15 cellular contexts compared by ENCODE assay signal in the genomic region with DNA sequence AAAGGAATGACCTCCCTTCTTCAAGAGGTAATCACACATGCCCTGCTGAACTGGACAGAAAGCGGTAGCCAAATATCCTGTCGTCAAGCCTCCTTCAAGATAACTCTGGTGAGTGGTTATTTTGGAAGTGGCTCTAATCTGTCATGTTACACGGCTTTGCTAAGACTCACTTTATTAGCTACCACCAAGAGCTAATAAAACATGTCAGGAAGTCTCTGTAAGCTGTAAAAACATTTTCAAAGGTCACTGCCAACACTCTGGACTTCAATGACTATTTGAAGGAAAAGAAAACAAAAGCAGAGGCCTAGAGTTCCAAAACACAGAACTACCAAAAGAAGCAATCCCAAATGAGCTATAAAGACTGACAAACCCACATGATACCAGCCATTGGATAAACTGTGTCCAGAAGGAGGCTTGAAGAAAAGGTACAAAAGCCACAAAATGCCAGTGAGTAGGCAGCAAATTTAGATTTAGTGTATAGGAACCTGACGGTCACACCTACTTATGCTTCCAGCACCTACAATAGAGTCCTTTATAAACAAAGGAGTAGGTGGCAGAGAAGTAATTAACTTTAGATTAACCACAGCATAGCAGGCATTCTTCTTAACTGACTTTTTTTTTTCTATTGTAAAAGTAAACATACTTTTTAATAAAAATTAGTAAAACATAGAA.
DNase-seq lines count a peak whose midpoint lies in the region; ATAC-seq, FAIRE-seq and TF ChIP-seq lines count a peak whose summit lies in the region.
"Had no signal": no experiment of that assay in that cellular context is flagged by ENCODE, and none has a peak within 500 bp of the region (broad histone marks: within the 10 kb centered on the region; RNA-seq: fewer than 3 reads in every experiment).

No MANE protein-coding gene starts in this region.

- H3K9me3 Mint-ChIP-seq in mesothelial cell of epicardium: peaks cover 4% of the 10 kb centered on the region
- no peaks in the 10 kb centered on the region for H3K9me3 Mint-ChIP-seq in endothelial cell (ENCODE audit: unreplicated experiment)

- H3K36me3 Mint-ChIP-seq in mesothelial cell of epicardium (no peaks in the 10 kb centered on the region), endothelial cell (ENCODE audit: low read depth, unreplicated experiment) (no peaks in the 10 kb centered on the region)
- H3K36me3 Mint-ChIP-seq: WTC11 had no signal

- WGBS in psoas muscle, 3 donors: 43 to 48% (median 47%) methylated on average over 4 of the region's 4 CpGs

- peak overlapping the region; percentile 80 for H3K27ac Mint-ChIP-seq in mesothelial cell of epicardium
- no peak overlapping the region for H3K27ac Mint-ChIP-seq in endothelial cell (ENCODE audit: unreplicated experiment)

- no peak for TF ChIP-seq CTCF in RWPE2 (IDR thresholded peaks at IDR 0.05; ENCODE audit: poor library complexity, severe bottlenecking)
- no peak for TF ChIP-seq CTCF in endothelial cell of umbilical vein (IDR thresholded peaks at IDR 0.05; ENCODE audit: extremely low read depth in 1 of 2, insufficient read depth in 1 of 2, low read depth in 1 of 2, low read length in 2 of 2)
- no peak for TF ChIP-seq CTCF in mesothelial cell of epicardium (IDR thresholded peaks at IDR 0.05; ENCODE audit: unreplicated experiment)
- TF ChIP-seq CTCF in GM10248 (IDR thresholded peaks at IDR 0.05; ENCODE audit: control extremely low read depth, extremely low read depth, low read depth, missing control alignments): no peak
- no peak for TF ChIP-seq CTCF in endothelial cell (IDR thresholded peaks at IDR 0.05; ENCODE audit: unreplicated experiment)
- TF ChIP-seq CTCF in psoas muscle (IDR thresholded peaks at IDR 0.05): no peak

- CTCF ChIA-PET in endothelial cell of umbilical vein (lab: Charles Lee): interaction anchor here (1.1 to 1.2 kb wide), 2 partner anchors 10 to 135 kb away, joined by 3 to 4 read pairs; partner anchors contain the start of gene MOB3B
- CTCF ChIA-PET in GM10248 (lab: Yijun Ruan, JAX): no interaction called here

- H3K4me3 ChIP-seq in RWPE2 (ENCODE audit: severe bottlenecking): no peak overlapping the region
- no peak overlapping the region for H3K4me3 ChIP-seq in endothelial cell of umbilical vein (replicated peaks in 1 of 3; ENCODE audit: insufficient read depth in 1 of 3, low read depth in 1 of 3, low read length in 3 of 3)
- H3K4me3 ChIP-seq in psoas muscle: no peak overlapping the region
- H3K4me3 ChIP-seq: skin epidermis had no signal

- H3K9ac ChIP-seq in endothelial cell of umbilical vein (replicated peaks; ENCODE audit: extremely low read depth, insufficient read depth, low read length): no peak overlapping the region

- H3K4me2 ChIP-seq in endothelial cell of umbilical vein (ENCODE audit: insufficient read depth, low read length): no peak overlapping the region

- no peak overlapping the region for H2AFZ ChIP-seq in endothelial cell of umbilical vein (ENCODE audit: low read depth, low read length)

- ATAC-seq in RWPE2 (ENCODE audit: low read depth) (no peak), psoas muscle (no peak)
- ATAC-seq: WTC11 had no signal

- H3K27ac ChIP-seq in RWPE2 (ENCODE audit: poor library complexity, severe bottlenecking) (peak overlapping the region; percentile 51), endothelial cell of umbilical vein (ENCODE audit: insufficient read depth, low read depth, low read length) (no peak overlapping the region), substantia nigra (ENCODE audit: low read depth, low read length, poor library complexity, severe bottlenecking) (peak overlapping the region; percentile 47), psoas muscle (no peak overlapping the region)
- H3K27ac ChIP-seq: HL-60, RWPE1 had no signal

- no peaks in the 10 kb centered on the region; the same call in 1 of the 2 replicates for H3K36me3 ChIP-seq in RWPE2 (ENCODE audit: low read depth)
- no peaks in the 10 kb centered on the region for H3K36me3 ChIP-seq in endothelial cell of umbilical vein (ENCODE audit: control insufficient read depth in 2 of 2, extremely low read depth in 1 of 2, insufficient read depth in 2 of 2, low read length in 2 of 2)
- H3K36me3 ChIP-seq in psoas muscle (ENCODE audit: insufficient read depth in 1 of 2, low read depth in 1 of 2): no peaks in the 10 kb centered on the region

- BruUV-seq in endothelial cell of umbilical vein (replicated peaks; lab: Mats Ljungman, UMichigan): no TSS peak

- POLR2A ChIA-PET in endothelial cell of umbilical vein (lab: Charles Lee) (interaction anchor here (0.6 kb wide), 1 partner anchor 283 kb away, joined by 3 read pairs; no protein-coding TSS in a partner anchor), GM10248 (lab: Yijun Ruan, JAX) (no interaction called here)

- intact Hi-C loops in endothelial cell of umbilical vein (cut with micrococcal nuclease) (loop anchor here (1.0 kb wide), 1 partner anchor 135 kb away; the partner anchor contains the start of gene MOB3B), psoas muscle (cut with DNase I) (loop anchor here in 1 of 2 donors (10.0 kb wide), 1 partner anchor 59 kb away; no protein-coding TSS in a partner anchor)

- no peaks in the 10 kb centered on the region for H3K9me3 ChIP-seq in RWPE2 (ENCODE audit: severe bottlenecking)
- H3K9me3 ChIP-seq in endothelial cell of umbilical vein (replicated peaks; ENCODE audit: control insufficient read depth, insufficient read depth, low read length): no peaks in the 10 kb centered on the region
- H3K9me3 ChIP-seq in psoas muscle: no peaks in the 10 kb centered on the region

- peaks cover 33% of the 10 kb centered on the region for H3K4me1 ChIP-seq in RWPE2 (ENCODE audit: insufficient read depth, poor library complexity, severe bottlenecking)
- H3K4me1 ChIP-seq in endothelial cell of umbilical vein (ENCODE audit: control insufficient read depth, extremely low read depth, insufficient read depth, low read length): peaks cover 5% of the 10 kb centered on the region
- no peaks in the 10 kb centered on the region for H3K4me1 ChIP-seq in psoas muscle

- peak; percentile 93 for FAIRE-seq in endothelial cell of umbilical vein (lab: Jason Lieb, UNC)
- FAIRE-seq in frontal cortex (lab: Jason Lieb, UNC): no peak
- FAIRE-seq: bronchial epithelial cell had no signal

- H3K27me3 Mint-ChIP-seq in mesothelial cell of epicardium (ENCODE audit: low read depth) (no peaks in the 10 kb centered on the region), endothelial cell (ENCODE audit: unreplicated experiment) (peaks cover 4% of the 10 kb centered on the region)

- dilution Hi-C loops in endothelial cell of umbilical vein (cut with MboI; ENCODE audit: extremely low pct_ligation_motif_present, low sequenced_read_pairs): no loop called here

- H3K27me3 ChIP-seq in RWPE2 (ENCODE audit: insufficient read depth, poor library complexity, severe bottlenecking) (no peaks in the 10 kb centered on the region), endothelial cell of umbilical vein (ENCODE audit: control insufficient read depth in 2 of 2, insufficient read depth in 2 of 2, low read length in 2 of 2) (peaks cover 6 to 16% of the 10 kb centered on the region in 2 experiments), psoas muscle (ENCODE audit: insufficient read depth in 3 of 3, low read length in 2 of 3) (no peaks in the 10 kb centered on the region)

- no peak for TF ChIP-seq POLR2A in endothelial cell of umbilical vein (IDR thresholded peaks at IDR 0.05; ENCODE audit: low read depth, low read length)

- H3K4me1 Mint-ChIP-seq in mesothelial cell of epicardium (peaks cover 51% of the 10 kb centered on the region), endothelial cell (ENCODE audit: unreplicated experiment) (peaks cover 38% of the 10 kb centered on the region)

- no peaks in the 10 kb centered on the region for H4K20me1 ChIP-seq in endothelial cell of umbilical vein (replicated peaks; ENCODE audit: control insufficient read depth, extremely low read depth, insufficient read depth, low read length)

- H3K79me2 ChIP-seq in endothelial cell of umbilical vein (ENCODE audit: control insufficient read depth, insufficient read depth, low read length): no peaks in the 10 kb centered on the region

- DNase-seq in RWPE2 (ENCODE audit: low spot score): no peak
- DNase-seq in endothelial cell of umbilical vein (ENCODE audit: low read depth, low spot score): peak; percentile 92
- no peak for DNase-seq in mesothelial cell of epicardium (ENCODE audit: low spot score in 2 of 2, unreplicated experiment in 2 of 2)
- no peak for DNase-seq in substantia nigra (lab: John Stamatoyannopoulos, UW)
- DNase-seq in frontal cortex (ENCODE audit: low spot score in 2 of 2): no peak
- DNase-seq in GM10248 (ENCODE audit: extremely low spot score): no peak
- no peak for DNase-seq in endothelial cell (ENCODE audit: low spot score)
- no peak for DNase-seq in psoas muscle
- DNase-seq: foreskin fibroblast, NCI-H345 had no signal

- no peaks in the 10 kb centered on the region for H3K9me1 ChIP-seq in endothelial cell of umbilical vein (replicated peaks; ENCODE audit: control insufficient read depth, extremely low read depth, insufficient read depth, low read length)

- no peak overlapping the region for H3K4me3 Mint-ChIP-seq in mesothelial cell of epicardium
- no peak overlapping the region for H3K4me3 Mint-ChIP-seq in endothelial cell (ENCODE audit: unreplicated experiment)
- H3K4me3 Mint-ChIP-seq: WTC11 had no signal

TF ChIP-seq in endothelial cell of umbilical vein, 7 proteins besides CTCF, POLR2A, EP300 and RAD21:
- TF ChIP-seq GATA2 (IDR thresholded peaks at IDR 0.05; ENCODE audit: insufficient read depth, insufficient read length, low read depth, low read length): no peak
- no peak for TF ChIP-seq MYC (IDR thresholded peaks at IDR 0.05; ENCODE audit: low read depth, low read length)
- no peak for TF ChIP-seq EZH2 (IDR thresholded peaks at IDR 0.05; ENCODE audit: borderline replicate concordance, low read depth, low read length, severe bottlenecking)
- no peak for TF ChIP-seq MAX (IDR thresholded peaks at IDR 0.05; ENCODE audit: insufficient read depth, insufficient read length)
- no peak for TF ChIP-seq POLR2AphosphoS5 (IDR thresholded peaks at IDR 0.05; ENCODE audit: insufficient read depth, low read depth, low read length)
- TF ChIP-seq FOS (IDR thresholded peaks at IDR 0.05; ENCODE audit: borderline replicate concordance, insufficient read depth, low read length): no peak
- TF ChIP-seq JUN (IDR thresholded peaks at IDR 0.05; ENCODE audit: borderline replicate concordance, insufficient read depth, insufficient read length, low read depth): no peak

Comparison
In these comparisons a context has a peak if more than half of its experiments do, and no peak if none do; other contexts are left out.
1. H3K27ac ChIP-seq: peak in RWPE2 (single experiment) and substantia nigra (single experiment); none in endothelial cell of umbilical vein (single experiment) and psoas muscle (single experiment).